In the genomic region with DNA sequence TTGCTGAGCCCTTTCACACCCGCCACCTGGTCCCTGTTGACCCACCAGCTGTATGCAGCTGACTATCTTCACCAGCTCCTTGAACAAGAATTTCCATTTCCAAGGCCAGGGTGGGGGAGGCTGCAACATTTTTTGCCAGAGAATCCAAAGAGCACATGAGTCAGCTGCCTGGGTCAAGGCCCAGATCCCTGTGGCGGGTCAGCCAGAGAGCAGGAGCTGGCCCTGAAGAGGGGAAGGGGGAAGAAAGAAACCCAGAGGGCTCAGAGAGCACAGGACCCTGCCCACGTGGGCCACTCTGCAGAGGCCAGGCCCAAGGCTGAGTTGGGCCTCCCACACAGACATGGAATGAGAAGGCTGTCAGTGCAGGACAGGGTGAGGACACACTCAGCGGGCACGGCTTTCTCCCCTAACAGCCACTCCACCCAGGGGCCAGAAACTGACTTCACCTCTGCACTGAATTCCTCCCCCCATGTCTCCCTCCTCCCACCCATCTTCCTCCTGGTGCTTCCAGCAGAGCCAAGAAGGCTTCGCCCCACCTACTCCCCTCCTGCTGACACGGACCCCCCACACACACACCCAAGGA, we compare ENCODE assay signal across 9 cellular contexts. TPM values are rescaled to one million over a fixed set of nuclear protein-coding genes. Genes with fewer than 3 reads are reported as not detected.
DNase-seq lines count a peak whose midpoint lies in the region; ATAC-seq and TF ChIP-seq lines count a peak whose summit lies in the region.
"Had no signal": no experiment of that assay in that cellular context is flagged by ENCODE, and none has a peak within 500 bp of the region (broad histone marks: within the 10 kb centered on the region; RNA-seq: fewer than 3 reads in every experiment).

No MANE protein-coding gene starts in this region.

- no peaks in the 10 kb centered on the region for H4K20me1 ChIP-seq in IMR-90 (ENCODE audit: insufficient read depth, low read length)

- intact Hi-C loops in IMR-90 (cut with micrococcal nuclease), result loop anchor here (10.0 kb wide), 1 partner anchor 478 kb away; a partner anchor contains a TSS

- peak overlapping the region; percentile 55 for H3K14ac ChIP-seq in IMR-90 (replicated peaks; ENCODE audit: low read depth, low read length)
- H3K14ac ChIP-seq in mesenchymal stem cell (ENCODE audit: low read length in 2 of 2), result peak overlapping the region in 1 of 2 experiments; percentile 55

- H2AK5ac ChIP-seq in IMR-90 (ENCODE audit: low read depth, low read length), result peak overlapping the region; percentile 98
- no peak overlapping the region for H2AK5ac ChIP-seq in mesenchymal stem cell (ENCODE audit: low read length, severe bottlenecking)

- TF ChIP-seq CTCF in IMR-90 (conservative IDR thresholded peaks at IDR 0.05; ENCODE audit: low read depth, low read length) (no peak), epithelial cell of esophagus (IDR thresholded peaks at IDR 0.05; ENCODE audit: insufficient read depth, low read depth, low read length, missing control alignments) (no peak), upper lobe of left lung (IDR thresholded peaks at IDR 0.05) (no peak)

- peak overlapping the region; percentile 54 for H2BK5ac ChIP-seq in IMR-90 (ENCODE audit: low read depth, low read length, poor library complexity, severe bottlenecking)
- H2BK5ac ChIP-seq in mesenchymal stem cell (ENCODE audit: low read depth, low read length, poor library complexity, severe bottlenecking), result no peak overlapping the region

- H2BK20ac ChIP-seq in IMR-90 (ENCODE audit: low read depth, low read length), result peak overlapping the region; percentile 86

- H3K18ac ChIP-seq in IMR-90 (ENCODE audit: low read depth, low read length) (peak overlapping the region; percentile 46; the same call in 1 of the 2 replicates), mesenchymal stem cell (ENCODE audit: low read depth in 1 of 2, low read length in 2 of 2) (peak overlapping the region; percentile 50 to 86)

- H3K27ac ChIP-seq in IMR-90 (ENCODE audit: insufficient read depth, low read length) (peak overlapping the region; percentile 91), mesenchymal stem cell (ENCODE audit: low read length, poor library complexity, severe bottlenecking) (peak overlapping the region; percentile 71), upper lobe of left lung (peak overlapping the region; percentile 36 to 67 (median 52))

- in situ Hi-C loops in IMR-90 (cut with MboI; ENCODE audit: low sequenced_read_pairs), result loop anchor here (5.0 kb wide), 1 partner anchor 240 kb away; no protein-coding TSS in a partner anchor

- H4K91ac ChIP-seq in IMR-90 (ENCODE audit: insufficient read depth, low read depth, low read length) (peak overlapping the region; percentile 81), mesenchymal stem cell (ENCODE audit: low read length) (peak overlapping the region; percentile 95)

- TF ChIP-seq RAD21 in IMR-90 (IDR thresholded peaks at IDR 0.05; ENCODE audit: low read length), result 0 out of 2 replicates have a peak, but pooled peaks have one; percentile 12

- peak; percentile 86 for ATAC-seq in IMR-90 (ENCODE audit: low read depth)
- ATAC-seq in upper lobe of left lung (ENCODE audit: low FRiP score in 2 of 2), result peak; percentile 76 to 90
- no peak for ATAC-seq in GM21825 (IDR thresholded peaks at IDR 0.05; ENCODE audit: unreplicated experiment)
- ATAC-seq: activated T-cell treated with anti-CD3 and anti-CD28 coated beads, Interleukin-2, amount 50 U/mL, for 4 hours had no signal

- 0% methylated on average over 1 of the region's 7 CpGs; no CpG with 5 or more reads in 1 of the 2 experiments for WGBS in IMR-90 (ENCODE audit: extremely low coverage in 2 of 2, insufficient read length in 1 of 2), 2 experiments
- WGBS in mesenchymal stem cell, result 48% methylated on average over 7 of the region's 7 CpGs
- WGBS in upper lobe of left lung, 2 donors, result 58 to 61% methylated on average over 5 to 7 of the region's 7 CpGs

- no peaks in the 10 kb centered on the region for H3K9me3 ChIP-seq in IMR-90 (ENCODE audit: control insufficient read depth, insufficient read depth, low read length)
- H3K9me3 ChIP-seq in mesenchymal stem cell (ENCODE audit: control insufficient read depth, low read length), result no peaks in the 10 kb centered on the region
- H3K9me3 ChIP-seq in upper lobe of left lung, result no peaks in the 10 kb centered on the region

- H4K8ac ChIP-seq in IMR-90 (ENCODE audit: low read depth in 2 of 2, low read length in 2 of 2) (peak overlapping the region; percentile 79 to 82), mesenchymal stem cell (ENCODE audit: low read length) (peak overlapping the region; percentile 83)

- H2BK120ac ChIP-seq in IMR-90 (ENCODE audit: low read depth, low read length) (peak overlapping the region; percentile 85), mesenchymal stem cell (ENCODE audit: low read depth, low read length) (peak overlapping the region; percentile 54)

- peak overlapping the region; percentile 36 for H3K56ac ChIP-seq in IMR-90 (ENCODE audit: extremely low read depth, insufficient read depth, low read length)

- dilution Hi-C loops in IMR-90 (cut with HindIII; ENCODE audit: low sequenced_read_pairs, unreplicated experiment), result no loop called here

- H3K36me3 ChIP-seq in IMR-90 (ENCODE audit: control insufficient read depth, insufficient read depth, low read length) (no peaks in the 10 kb centered on the region), mesenchymal stem cell (ENCODE audit: control insufficient read depth in 1 of 2, insufficient read depth in 2 of 2, low read depth in 1 of 2, low read length in 2 of 2) (no peaks in the 10 kb centered on the region), upper lobe of left lung (no peaks in the 10 kb centered on the region)

- H3K9me1 ChIP-seq in IMR-90 (ENCODE audit: insufficient read depth, low read length), result peaks cover 12% of the 10 kb centered on the region

- DNase-seq in IMR-90 (peak; percentile 91), epithelial cell of esophagus (ENCODE audit: low read depth) (peak; percentile 57), mesenchymal stem cell (peak; percentile 93), upper lobe of left lung (peak; percentile 33 to 57), superior temporal gyrus (ENCODE audit: extremely low spot score) (no peak)
- no peak for DNase-seq in stimulated activated CD8-positive, alpha-beta memory T cell treated with anti-CD3 and anti-CD28 coated beads, Interleukin-4, amount 100 ng/mL, for 48 hours
- no peak for DNase-seq in activated CD4-positive, alpha-beta T cell treated with anti-CD3 and anti-CD28 coated beads for 1 hour
- DNase-seq: activated T-cell treated with anti-CD3 and anti-CD28 coated beads, Interleukin-2, amount 50 U/mL, for 4 hours had no signal

- H3K4me1 ChIP-seq in IMR-90 (ENCODE audit: control insufficient read depth, insufficient read depth, low read length) (peaks cover 23% of the 10 kb centered on the region), mesenchymal stem cell (ENCODE audit: control insufficient read depth, insufficient read depth, low read depth, low read length) (peaks cover 18% of the 10 kb centered on the region), upper lobe of left lung (peaks cover 0 to 8% (median 2%) of the 10 kb centered on the region in 4 donors)

- H3K4ac ChIP-seq in IMR-90 (ENCODE audit: low read depth, low read length) (peak overlapping the region; percentile 86), mesenchymal stem cell (ENCODE audit: low read depth in 1 of 2, low read length in 2 of 2) (peak overlapping the region; percentile 73 to 78)

- peak overlapping the region; percentile 35 for H3K23ac ChIP-seq in IMR-90 (ENCODE audit: low read depth, low read length)
- no peak overlapping the region for H3K23ac ChIP-seq in mesenchymal stem cell (ENCODE audit: low read length in 2 of 2)

- H2BK12ac ChIP-seq in mesenchymal stem cell (ENCODE audit: low read length in 2 of 2), result peak overlapping the region; percentile 78 to 80

- H3K9ac ChIP-seq in IMR-90 (ENCODE audit: low read depth, low read length) (peak overlapping the region; percentile 23), mesenchymal stem cell (ENCODE audit: low read length) (peak overlapping the region; percentile 77)

- H3K4me3 ChIP-seq in IMR-90 (ENCODE audit: insufficient read depth, low read depth, low read length), result no peak overlapping the region
- no peak overlapping the region for H3K4me3 ChIP-seq in epithelial cell of esophagus (ENCODE audit: low read length)
- peak overlapping the region in 1 of 2 experiments; percentile 58 for H3K4me3 ChIP-seq in mesenchymal stem cell (ENCODE audit: insufficient read depth in 1 of 2, low read depth in 1 of 2, low read length in 2 of 2)
- H3K4me3 ChIP-seq in upper lobe of left lung, result no peak overlapping the region

- CTCF ChIA-PET in IMR-90 (lab: Yijun Ruan, JAX), result interaction anchor here (0.9 to 2.4 kb wide), 5 partner anchors 11 to 121 kb away, joined by 3 to 11 read pairs (median 4); a partner anchor contains a TSS

- peak overlapping the region; percentile 51 for H3K4me2 ChIP-seq in IMR-90 (ENCODE audit: low read depth, low read length)
- H3K4me2 ChIP-seq in mesenchymal stem cell (ENCODE audit: low read length, poor library complexity, severe bottlenecking), result no peak overlapping the region

- H2AFZ ChIP-seq in IMR-90 (replicated peaks; ENCODE audit: low read length, poor library complexity), result peak overlapping the region; percentile 86
- H2AFZ ChIP-seq in mesenchymal stem cell (ENCODE audit: low read depth, low read length), result peak overlapping the region; percentile 20

- TF ChIP-seq EP300 in upper lobe of left lung (IDR thresholded peaks at IDR 0.05), result peak in 1 of 4 donors; percentile 6

- no TSS peak for BruUV-seq in IMR-90 (replicated peaks; lab: Mats Ljungman, UMichigan)

- POLR2A ChIA-PET in IMR-90 (lab: Charles Lee; ENCODE audit: unreplicated experiment), result interaction anchor here (1.1 kb wide), 1 partner anchor 111 kb away, joined by 3 read pairs; no protein-coding TSS in a partner anchor

- H3K27me3 ChIP-seq in IMR-90 (ENCODE audit: control insufficient read depth, insufficient read depth, low read length) (no peaks in the 10 kb centered on the region; the same call in 1 of the 2 replicates), mesenchymal stem cell (ENCODE audit: control insufficient read depth in 1 of 2, insufficient read depth in 1 of 2, low read length in 2 of 2) (no peaks in the 10 kb centered on the region), upper lobe of left lung (no peaks in the 10 kb centered on the region)

- H4K5ac ChIP-seq in IMR-90 (ENCODE audit: low read depth, low read length), result peak overlapping the region; percentile 27; the same call in 1 of the 2 replicates

- H2BK15ac ChIP-seq in IMR-90 (ENCODE audit: low read depth, low read length) (peak overlapping the region; percentile 54; the same call in 2 of the 3 replicates), mesenchymal stem cell (ENCODE audit: low read depth, poor library complexity, severe bottlenecking) (peak overlapping the region; percentile 44)

- peak overlapping the region; percentile 91 for H2AK9ac ChIP-seq in IMR-90 (replicated peaks; ENCODE audit: low read depth, low read length, poor library complexity)

- no peak for TF ChIP-seq POLR2A in IMR-90 (IDR thresholded peaks at IDR 0.05; ENCODE audit: low read depth, low read length)
- no peak for TF ChIP-seq POLR2A in upper lobe of left lung (IDR thresholded peaks at IDR 0.05)

- H3K79me1 ChIP-seq in IMR-90 (ENCODE audit: low read depth in 1 of 2, low read length in 2 of 2) (peaks cover 0 to 4% of the 10 kb centered on the region in 2 experiments; a peak in 1 of 4 replicates), mesenchymal stem cell (replicated peaks; ENCODE audit: low read length, poor library complexity, severe bottlenecking) (no peaks in the 10 kb centered on the region)

RNA-seq across cellular contexts. Expression of a gene that starts 28.9 kb away (rescaled TPM):
- total RNA-seq in IMR-90 (2012; rRNA removed) (373 and 555 TPM in 2 replicates), upper lobe of left lung (1,000 to 10,000 TPM in 3 of 6 donors, 100 to 1,000 TPM in 3; 399 to 1,595 (median 925) TPM)
- polyA plus RNA-seq in IMR-90 (2012; rRNA removed), result 1,755 and 2,394 TPM in 2 replicates
- polyA plus RNA-seq in IMR-90 (2012; cell fraction: cytosol; rRNA removed), result 755 and 1,450 TPM in 2 replicates
- polyA plus RNA-seq in IMR-90 (2012; cell fraction: nucleus; rRNA removed; ENCODE audit: low replicate concordance), result 227 and 313 TPM in 2 replicates
- 1,233 TPM for polyA plus RNA-seq in mesenchymal stem cell (2013, experiment 1 of 2)
- polyA plus RNA-seq in mesenchymal stem cell (2013, experiment 2 of 2), result 1,286 TPM

RNA-seq across cellular contexts. Expression of a gene that starts 33.8 kb away (rescaled TPM):
- total RNA-seq in IMR-90 (2012; rRNA removed) (0.56 TPM in 1 of 2 replicates, not detected in the other), upper lobe of left lung (not detected)
- polyA plus RNA-seq in IMR-90 (2012; rRNA removed), result 0.27 and 0.55 TPM in 2 replicates
- 1.1 TPM in 1 of 2 replicates, not detected in the other for polyA plus RNA-seq in IMR-90 (2012; cell fraction: cytosol; rRNA removed)
- polyA plus RNA-seq in IMR-90 (2012; cell fraction: nucleus; rRNA removed; ENCODE audit: low replicate concordance), result not detected in 2 replicates
- polyA plus RNA-seq in mesenchymal stem cell (2013, experiment 1 of 2), result 0.08 TPM
- polyA plus RNA-seq in mesenchymal stem cell (2013, experiment 2 of 2), result not detected

RNA-seq across cellular contexts. Expression of a gene that starts 38.7 kb away (rescaled TPM):
- 5.6 and 7.5 TPM in 2 replicates for total RNA-seq in IMR-90 (2012; rRNA removed)
- 15.0 and 16.6 TPM in 2 replicates for polyA plus RNA-seq in IMR-90 (2012; rRNA removed)
- 17.1 and 25.7 TPM in 2 replicates for polyA plus RNA-seq in IMR-90 (2012; cell fraction: cytosol; rRNA removed)
- 3.3 and 5.2 TPM in 2 replicates for polyA plus RNA-seq in IMR-90 (2012; cell fraction: nucleus; rRNA removed; ENCODE audit: low replicate concordance)
- polyA plus RNA-seq in mesenchymal stem cell (2013, experiment 1 of 2), result 636 TPM
- 654 TPM for polyA plus RNA-seq in mesenchymal stem cell (2013, experiment 2 of 2)
- 100 to 1,000 TPM; 234 to 983 (median 633) TPM for total RNA-seq in upper lobe of left lung

RNA-seq across cellular contexts. Expression of a gene that starts 42.1 kb away (rescaled TPM):
- 1.4 and 2.9 TPM in 2 replicates for total RNA-seq in IMR-90 (2012; rRNA removed)
- polyA plus RNA-seq in IMR-90 (2012; rRNA removed), result 4.5 and 6.2 TPM in 2 replicates
- 5.1 and 8.9 TPM in 2 replicates for polyA plus RNA-seq in IMR-90 (2012; cell fraction: cytosol; rRNA removed)
- 3.3 and 5.1 TPM in 2 replicates for polyA plus RNA-seq in IMR-90 (2012; cell fraction: nucleus; rRNA removed; ENCODE audit: low replicate concordance)
- polyA plus RNA-seq in mesenchymal stem cell (2013, experiment 1 of 2), result 17.9 TPM
- polyA plus RNA-seq in mesenchymal stem cell (2013, experiment 2 of 2), result 18.8 TPM
- total RNA-seq in upper lobe of left lung, result 1 to 10 TPM in 5 of 6 donors, not detected in 1; 2.0 to 4.4 (median 2.1) TPM
- total RNA-seq: activated T-cell treated with anti-CD3 and anti-CD28 coated beads, Interleukin-2, amount 50 U/mL, for 4 hours had no signal

RNA-seq across cellular contexts. Expression of a gene that starts 46.5 kb away (rescaled TPM):
- total RNA-seq in IMR-90 (2012; rRNA removed), result not detected in 2 replicates
- polyA plus RNA-seq in IMR-90 (2012; rRNA removed), result not detected in 2 replicates
- polyA plus RNA-seq in IMR-90 (2012; cell fraction: cytosol; rRNA removed), result not detected in 2 replicates
- not detected in 2 replicates for polyA plus RNA-seq in IMR-90 (2012; cell fraction: nucleus; rRNA removed; ENCODE audit: low replicate concordance)
- polyA plus RNA-seq in mesenchymal stem cell (2013, experiment 1 of 2), result not detected
- polyA plus RNA-seq in mesenchymal stem cell (2013, experiment 2 of 2), result not detected
- not detected for total RNA-seq in upper lobe of left lung
- total RNA-seq: activated T-cell treated with anti-CD3 and anti-CD28 coated beads, Interleukin-2, amount 50 U/mL, for 4 hours had no signal

Comparison
In these comparisons a context has a peak if more than half of its experiments do, and no peak if none do; other contexts are left out.
1. DNase-seq: peak in IMR-90 (single experiment), epithelial cell of esophagus (single experiment), mesenchymal stem cell (single experiment) and upper lobe of left lung (2 of 2); none in stimulated activated CD8-positive, alpha-beta memory T cell treated with anti-CD3 and anti-CD28 coated beads, Interleukin-4, amount 100 ng/mL, for 48 hours (single experiment), activated CD4-positive, alpha-beta T cell treated with anti-CD3 and anti-CD28 coated beads for 1 hour (single experiment) and superior temporal gyrus (single experiment).
2. RNA of a gene that starts 38.7 kb away (total RNA-seq): 234 to 983 TPM in upper lobe of left lung; 5.6 to 7.5 TPM in IMR-90; every median in the first group is over 10 times any median in the second.
3. Peak in every context shown above with its lines, with median percentiles within 50 percentile points of each other: H3K27ac ChIP-seq.